Comparison of ENCODE assay signal across 8 cellular contexts in genomic region chr19:54162241-54162805, GRCh38. TPM values are rescaled to one million over a fixed set of nuclear protein-coding genes. Genes with fewer than 3 reads are reported as not detected.
DNase-seq lines count a peak whose midpoint lies in the region; ATAC-seq and TF ChIP-seq lines count a peak whose summit lies in the region.

No MANE protein-coding gene starts in this region.

- no peak for ATAC-seq in HG02938 (IDR thresholded peaks at IDR 0.05; ENCODE audit: unreplicated experiment)

- no peak for TF ChIP-seq CTCF in fibroblast of villous mesenchyme (IDR thresholded peaks at IDR 0.05; ENCODE audit: insufficient read depth, low read depth, low read length)

- peaks cover 9 to 12% of the 10 kb centered on the region in 2 donors for H3K27me3 ChIP-seq in stomach smooth muscle (ENCODE audit: control insufficient read depth in 1 of 2, insufficient read depth in 2 of 2, low read length in 2 of 2)

- peaks cover 7% of the 10 kb centered on the region for H3K36me3 Mint-ChIP-seq in activated T-helper 1 cell treated with anti-CD3 and anti-CD28 coated beads, Interleukin-12 subunit alpha, Interleukin-12 subunit beta, Interleukin-2, Interleukin-4 antibody, amounts not matched to agents 30 ng/mL and 10 ng/mL and 1 ng/mL, durations not matched to agents 14 hours and 24 hours and 36 hours (ENCODE audit: low read depth)

- no peak overlapping the region for H3K9ac ChIP-seq in stomach smooth muscle (ENCODE audit: low read length in 2 of 2)

- H3K4me3 ChIP-seq in fibroblast of villous mesenchyme (ENCODE audit: low read depth, low read length), result peak overlapping the region; percentile 69
- peak overlapping the region; percentile 42 to 68 for H3K4me3 ChIP-seq in stomach smooth muscle (ENCODE audit: low read length in 2 of 2)

- peaks cover 52% of the 10 kb centered on the region for H3K4me1 Mint-ChIP-seq in activated T-helper 1 cell treated with anti-CD3 and anti-CD28 coated beads, Interleukin-12 subunit alpha, Interleukin-12 subunit beta, Interleukin-2, Interleukin-4 antibody, amounts not matched to agents 30 ng/mL and 10 ng/mL and 1 ng/mL, durations not matched to agents 14 hours and 24 hours and 36 hours (ENCODE audit: low read depth)

- H3K4me1 ChIP-seq in stomach smooth muscle (ENCODE audit: control insufficient read depth, insufficient read depth, low read length), result peaks cover 35% of the 10 kb centered on the region

- H3K27me3 Mint-ChIP-seq in activated T-helper 1 cell treated with anti-CD3 and anti-CD28 coated beads, Interleukin-12 subunit alpha, Interleukin-12 subunit beta, Interleukin-2, Interleukin-4 antibody, amounts not matched to agents 30 ng/mL and 10 ng/mL and 1 ng/mL, durations not matched to agents 14 hours and 24 hours and 36 hours (ENCODE audit: insufficient read depth), result peaks cover 6% of the 10 kb centered on the region

- H3K27ac ChIP-seq in stomach smooth muscle (ENCODE audit: low read length), result no peak overlapping the region

- H3K27ac Mint-ChIP-seq in activated T-helper 1 cell treated with anti-CD3 and anti-CD28 coated beads, Interleukin-12 subunit alpha, Interleukin-12 subunit beta, Interleukin-2, Interleukin-4 antibody, amounts not matched to agents 30 ng/mL and 10 ng/mL and 1 ng/mL, durations not matched to agents 14 hours and 24 hours and 36 hours, result peak overlapping the region; percentile 77

- DNase-seq in NCI-H1417 (lab: John Stamatoyannopoulos, UW) (peak; percentile 59 to 82 (median 75)), NCI-H1417 treated with DMSO at 0.1 percent for 48 hours (lab: John Stamatoyannopoulos, UW) (no peak), RKO (ENCODE audit: low spot score) (peak; percentile 74), fibroblast of villous mesenchyme (ENCODE audit: low read depth) (peak; percentile 80), nucleus accumbens (lab: John Stamatoyannopoulos, UW) (peak in 38 of 56 donors; percentile 4 to 77 (median 46))
- peak; percentile 74 for DNase-seq in activated T-helper 1 cell treated with anti-CD3 and anti-CD28 coated beads, Interleukin-12 subunit alpha, Interleukin-12 subunit beta, Interleukin-2, Interleukin-4 antibody, amounts not matched to agents 30 ng/mL and 10 ng/mL and 1 ng/mL, durations not matched to agents 14 hours and 24 hours and 36 hours (ENCODE audit: low spot score)

- H3K4me3 Mint-ChIP-seq in activated T-helper 1 cell treated with anti-CD3 and anti-CD28 coated beads, Interleukin-12 subunit alpha, Interleukin-12 subunit beta, Interleukin-2, Interleukin-4 antibody, amounts not matched to agents 30 ng/mL and 10 ng/mL and 1 ng/mL, durations not matched to agents 14 hours and 24 hours and 36 hours, result peak overlapping the region; percentile 95

- no peaks in the 10 kb centered on the region for H3K9me3 Mint-ChIP-seq in activated T-helper 1 cell treated with anti-CD3 and anti-CD28 coated beads, Interleukin-12 subunit alpha, Interleukin-12 subunit beta, Interleukin-2, Interleukin-4 antibody, amounts not matched to agents 30 ng/mL and 10 ng/mL and 1 ng/mL, durations not matched to agents 14 hours and 24 hours and 36 hours

- peaks cover 0 to 2% of the 10 kb centered on the region in 2 donors for H3K36me3 ChIP-seq in stomach smooth muscle (ENCODE audit: control insufficient read depth in 2 of 2, insufficient read depth in 2 of 2, low read length in 2 of 2)

- intact Hi-C loops in activated T-helper 1 cell treated with anti-CD3 and anti-CD28 coated beads, Interleukin-12 subunit alpha, Interleukin-12 subunit beta, Interleukin-2, Interleukin-4 antibody, amounts not matched to agents 30 ng/mL and 10 ng/mL and 1 ng/mL, durations not matched to agents 14 hours and 24 hours and 36 hours (cut with micrococcal nuclease), result loop anchor here (1.0 to 10.0 kb wide), 5 partner anchors 38 to 922 kb away; partner anchors contain the start of genes LENG8, MYADM and RPS9

- no peaks in the 10 kb centered on the region for H3K9me3 ChIP-seq in stomach smooth muscle (ENCODE audit: control insufficient read depth in 2 of 2, low read length in 2 of 2)

RNA-seq across cellular contexts. Expression of gene LENG1, which starts 2.8 kb away (rescaled TPM):
- total RNA-seq in activated T-helper 1 cell treated with anti-CD3 and anti-CD28 coated beads, Interleukin-12 subunit alpha, Interleukin-12 subunit beta, Interleukin-2, Interleukin-4 antibody, amounts not matched to agents 30 ng/mL and 10 ng/mL and 1 ng/mL, durations not matched to agents 14 hours and 24 hours and 36 hours, result 5.8 and 6.6 TPM in 2 replicates
- 4.7 and 4.8 TPM in 2 replicates for total RNA-seq in fibroblast of villous mesenchyme

RNA-seq across cellular contexts. Expression of gene TMC4, which starts 10.6 kb away (rescaled TPM):
- total RNA-seq in activated T-helper 1 cell treated with anti-CD3 and anti-CD28 coated beads, Interleukin-12 subunit alpha, Interleukin-12 subunit beta, Interleukin-2, Interleukin-4 antibody, amounts not matched to agents 30 ng/mL and 10 ng/mL and 1 ng/mL, durations not matched to agents 14 hours and 24 hours and 36 hours, result 0.73 and 0.83 TPM in 2 replicates
- 0.32 TPM in 1 of 2 replicates, not detected in the other for total RNA-seq in fibroblast of villous mesenchyme

RNA-seq across cellular contexts. Expression of gene CNOT3, which starts 24.8 kb away (rescaled TPM):
- 70.0 and 73.2 TPM in 2 replicates for total RNA-seq in activated T-helper 1 cell treated with anti-CD3 and anti-CD28 coated beads, Interleukin-12 subunit alpha, Interleukin-12 subunit beta, Interleukin-2, Interleukin-4 antibody, amounts not matched to agents 30 ng/mL and 10 ng/mL and 1 ng/mL, durations not matched to agents 14 hours and 24 hours and 36 hours
- 7.3 and 7.7 TPM in 2 replicates for total RNA-seq in fibroblast of villous mesenchyme

RNA-seq across cellular contexts. Expression of gene MBOAT7, which starts 27.1 kb away (rescaled TPM):
- 255 and 263 TPM in 2 replicates for total RNA-seq in activated T-helper 1 cell treated with anti-CD3 and anti-CD28 coated beads, Interleukin-12 subunit alpha, Interleukin-12 subunit beta, Interleukin-2, Interleukin-4 antibody, amounts not matched to agents 30 ng/mL and 10 ng/mL and 1 ng/mL, durations not matched to agents 14 hours and 24 hours and 36 hours
- total RNA-seq in fibroblast of villous mesenchyme, result 60.2 and 73.4 TPM in 2 replicates

RNA-seq across cellular contexts. Expression of gene TSEN34, which starts 28.8 kb away (rescaled TPM):
- total RNA-seq in activated T-helper 1 cell treated with anti-CD3 and anti-CD28 coated beads, Interleukin-12 subunit alpha, Interleukin-12 subunit beta, Interleukin-2, Interleukin-4 antibody, amounts not matched to agents 30 ng/mL and 10 ng/mL and 1 ng/mL, durations not matched to agents 14 hours and 24 hours and 36 hours, result 20.1 and 20.9 TPM in 2 replicates
- 82.5 and 83.8 TPM in 2 replicates for total RNA-seq in fibroblast of villous mesenchyme
